Comparison of ENCODE assay signal across 15 cellular contexts in the genomic region with DNA sequence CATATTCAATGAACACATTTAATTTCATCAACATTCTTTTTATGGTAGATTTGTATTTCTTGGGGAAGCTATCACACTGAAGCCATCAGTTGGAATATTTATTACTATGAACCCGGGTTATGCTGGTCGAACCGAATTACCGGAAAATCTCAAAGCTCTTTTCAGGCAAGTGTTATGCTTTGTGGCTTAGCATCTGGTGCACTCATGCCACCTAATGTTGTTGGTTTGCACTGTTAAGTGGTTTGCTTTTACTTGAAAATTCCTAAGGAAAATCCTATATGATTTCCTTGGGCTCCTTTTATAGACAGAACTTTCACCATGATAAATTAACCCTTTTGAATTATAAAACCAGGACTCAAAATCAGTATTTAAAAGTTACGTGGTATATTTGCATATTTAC.
DNase-seq lines count a peak whose midpoint lies in the region; ATAC-seq and TF ChIP-seq lines count a peak whose summit lies in the region.
"Had no signal": no experiment of that assay in that cellular context is flagged by ENCODE, and none has a peak within 500 bp of the region (broad histone marks: within the 10 kb centered on the region; RNA-seq: fewer than 3 reads in every experiment).

No MANE protein-coding gene starts in this region.

- intact Hi-C loops in left ventricle myocardium inferior (cut with micrococcal nuclease), result no loop called here
- intact Hi-C loops in left ventricle myocardium superior (cut with micrococcal nuclease), result no loop called here
- intact Hi-C loops in PC-9 (cut with micrococcal nuclease; ENCODE audit: unreplicated experiment), result no loop called here
- intact Hi-C loops in prostate gland (cut with DNase I), result no loop called here

- H3K9me3 Mint-ChIP-seq in CD8-positive, alpha-beta memory T cell, result no peaks in the 10 kb centered on the region
- H3K9me3 Mint-ChIP-seq: activated naive CD4-positive, alpha-beta T cell treated with anti-CD3 and anti-CD28 coated beads, Interleukin-2, amount 50 U/mL, for 72 hours had no signal

- H4K20me1 ChIP-seq in PC-9 (ENCODE audit: insufficient read depth), result no peaks in the 10 kb centered on the region

- no peak for TF ChIP-seq POLR2A in prostate gland (IDR thresholded peaks at IDR 0.05)

- H3F3A ChIP-seq in PC-9 (ENCODE audit: insufficient read depth, low read depth), result no peaks in the 10 kb centered on the region

- CTCF ChIA-PET in PC-9 (lab: Charles Lee), result no interaction called here
- CTCF ChIA-PET in CD8-positive, alpha-beta memory T cell (lab: Charles Lee), result no interaction called here

- peaks cover 3 to 8% of the 10 kb centered on the region in 2 donors for H3K27me3 Mint-ChIP-seq in CD8-positive, alpha-beta memory T cell

- no peaks in the 10 kb centered on the region; the same call in 1 of the 2 replicates for H3K9me2 ChIP-seq in PC-9 (ENCODE audit: insufficient read depth)

- no peak overlapping the region for H2AFZ ChIP-seq in PC-9

- POLR2A ChIA-PET in PC-9 (lab: Charles Lee; ENCODE audit: unreplicated experiment), result no interaction called here
- POLR2A ChIA-PET in CD8-positive, alpha-beta memory T cell (lab: Charles Lee), result no interaction called here

- no peak overlapping the region for H3K27ac Mint-ChIP-seq in CD8-positive, alpha-beta memory T cell
- H3K27ac Mint-ChIP-seq: activated naive CD4-positive, alpha-beta T cell treated with anti-CD3 and anti-CD28 coated beads, Interleukin-2, amount 50 U/mL, for 72 hours; stimulated activated naive B cell treated with anti-CD40 and anti-IgM and Interleukin-4, amounts not matched to agents 10 μg/mL and 1 μg/mL and 100 μg/mL, for 72 hours had no signal

- TF ChIP-seq CTCF in left ventricle myocardium inferior (IDR thresholded peaks at IDR 0.05; ENCODE audit: borderline replicate concordance) (peak; percentile 22), PC-9 (conservative IDR thresholded peaks at IDR 0.05) (peak; percentile 49; the same call in 1 of the 2 replicates), epithelial cell of esophagus (IDR thresholded peaks at IDR 0.05; ENCODE audit: insufficient read depth, low read depth, low read length, missing control alignments) (peak; percentile 26), prostate gland (IDR thresholded peaks at IDR 0.05) (no peak)

- WGBS in prostate gland, result 69% methylated on average over 5 of the region's 5 CpGs

- H3K27ac ChIP-seq in left ventricle myocardium inferior (replicated peaks) (no peak overlapping the region), PC-9 (no peak overlapping the region), prostate gland (no peak overlapping the region)
- H3K27ac ChIP-seq in CD8-positive, alpha-beta memory T cell (ENCODE audit: low read depth, low read length), result no peak overlapping the region
- H3K27ac ChIP-seq: gastroesophageal sphincter, upper lobe of left lung had no signal

- H3K36me3 Mint-ChIP-seq in CD8-positive, alpha-beta memory T cell, result no peaks in the 10 kb centered on the region
- H3K36me3 Mint-ChIP-seq: activated naive CD4-positive, alpha-beta T cell treated with anti-CD3 and anti-CD28 coated beads, Interleukin-2, amount 50 U/mL, for 72 hours; stimulated activated naive B cell treated with anti-CD40 and anti-IgM and Interleukin-4, amounts not matched to agents 10 μg/mL and 1 μg/mL and 100 μg/mL, for 72 hours had no signal

- H3K4me1 Mint-ChIP-seq in CD8-positive, alpha-beta memory T cell, result no peaks in the 10 kb centered on the region
- H3K4me1 Mint-ChIP-seq: stimulated activated naive B cell treated with anti-CD40 and anti-IgM and Interleukin-4, amounts not matched to agents 10 μg/mL and 1 μg/mL and 100 μg/mL, for 72 hours had no signal

- H3K4me2 ChIP-seq in PC-9, result no peak overlapping the region

- no peaks in the 10 kb centered on the region for H3K36me3 ChIP-seq in left ventricle myocardium inferior
- no peaks in the 10 kb centered on the region for H3K36me3 ChIP-seq in PC-9 (ENCODE audit: low read depth)
- H3K36me3 ChIP-seq in CD8-positive, alpha-beta memory T cell (ENCODE audit: insufficient read depth, low read length), result no peaks in the 10 kb centered on the region
- no peaks in the 10 kb centered on the region for H3K36me3 ChIP-seq in prostate gland
- H3K36me3 ChIP-seq: gastroesophageal sphincter, upper lobe of left lung had no signal

- H3K9me3 ChIP-seq in left ventricle myocardium inferior (replicated peaks) (no peaks in the 10 kb centered on the region), PC-9 (ENCODE audit: insufficient read depth, low read depth) (no peaks in the 10 kb centered on the region), prostate gland (no peaks in the 10 kb centered on the region)
- no peaks in the 10 kb centered on the region for H3K9me3 ChIP-seq in CD8-positive, alpha-beta memory T cell (ENCODE audit: low read length)
- H3K9me3 ChIP-seq: gastroesophageal sphincter, upper lobe of left lung had no signal

- no peaks in the 10 kb centered on the region for H3K4me1 ChIP-seq in left ventricle myocardium inferior
- no peaks in the 10 kb centered on the region for H3K4me1 ChIP-seq in PC-9 (replicated peaks; ENCODE audit: insufficient read depth)
- H3K4me1 ChIP-seq in CD8-positive, alpha-beta memory T cell (ENCODE audit: insufficient read depth, low read length), result no peaks in the 10 kb centered on the region
- H3K4me1 ChIP-seq in prostate gland (replicated peaks), result no peaks in the 10 kb centered on the region
- H3K4me1 ChIP-seq: gastroesophageal sphincter, upper lobe of left lung had no signal

- DNase-seq in left ventricle myocardium inferior (no peak), left ventricle myocardium superior (no peak), PC-9 (no peak), epithelial cell of esophagus (ENCODE audit: low read depth) (no peak), GDM1 (lab: John Stamatoyannopoulos, UW) (no peak), prostate gland (ENCODE audit: low spot score) (no peak), NCI-H1436 treated with DMSO at 0.1 percent for 48 hours (lab: John Stamatoyannopoulos, UW) (no peak)
- DNase-seq in CD8-positive, alpha-beta memory T cell, result no peak
- DNase-seq: activated CD4-positive, CD25-positive, alpha-beta regulatory T cell treated with anti-CD3 and anti-CD28 coated beads, Interleukin-2, amount 50 U/mL, for 72 hours; activated T-cell treated with anti-CD3 and anti-CD28 coated beads for 4 hours; DMS153; stimulated activated naive B cell treated with anti-CD40 and anti-IgM and Interleukin-4, amounts not matched to agents 10 μg/mL and 1 μg/mL and 100 μg/mL, for 72 hours; upper lobe of left lung had no signal

- BruUV-seq in PC-9 (replicated peaks; lab: Mats Ljungman, UMichigan), result no TSS peak

- H3K27me3 ChIP-seq in left ventricle myocardium inferior (ENCODE audit: low read depth) (no peaks in the 10 kb centered on the region), PC-9 (ENCODE audit: insufficient read depth, low read depth) (no peaks in the 10 kb centered on the region), prostate gland (replicated peaks; ENCODE audit: insufficient read depth) (no peaks in the 10 kb centered on the region)
- no peaks in the 10 kb centered on the region for H3K27me3 ChIP-seq in CD8-positive, alpha-beta memory T cell (ENCODE audit: insufficient read depth, low read length, poor library complexity, severe bottlenecking)
- H3K27me3 ChIP-seq: gastroesophageal sphincter, upper lobe of left lung had no signal

- H3K4me3 ChIP-seq in left ventricle myocardium inferior, result no peak overlapping the region
- no peak overlapping the region for H3K4me3 ChIP-seq in PC-9
- no peak overlapping the region for H3K4me3 ChIP-seq in epithelial cell of esophagus (ENCODE audit: low read length)
- no peak overlapping the region for H3K4me3 ChIP-seq in CD8-positive, alpha-beta memory T cell (ENCODE audit: low read length)
- H3K4me3 ChIP-seq in prostate gland, result no peak overlapping the region
- H3K4me3 ChIP-seq: gastroesophageal sphincter, upper lobe of left lung had no signal

- H3K79me2 ChIP-seq in PC-9 (ENCODE audit: low read depth), result no peaks in the 10 kb centered on the region

- ATAC-seq in left ventricle myocardium superior, result no peak
- ATAC-seq: activated naive CD4-positive, alpha-beta T cell treated with anti-CD3 and anti-CD28 coated beads, Interleukin-2, amount 50 U/mL, for 72 hours; gastroesophageal sphincter; stimulated activated naive B cell treated with anti-CD40 and anti-IgM and Interleukin-4, amounts not matched to agents 10 μg/mL and 1 μg/mL and 100 μg/mL, for 72 hours had no signal

- H3K4me3 Mint-ChIP-seq in CD8-positive, alpha-beta memory T cell, result no peak overlapping the region
- H3K4me3 Mint-ChIP-seq: stimulated activated naive B cell treated with anti-CD40 and anti-IgM and Interleukin-4, amounts not matched to agents 10 μg/mL and 1 μg/mL and 100 μg/mL, for 72 hours had no signal

Comparison
In these comparisons a context has a peak if more than half of its experiments do, and no peak if none do; other contexts are left out.
1. CTCF ChIP-seq: peak in left ventricle myocardium inferior (single experiment), PC-9 (single experiment) and epithelial cell of esophagus (single experiment); none in prostate gland (0 of 4).